Comparison of ENCODE assay signal across 1 cellular context in the genomic region with DNA sequence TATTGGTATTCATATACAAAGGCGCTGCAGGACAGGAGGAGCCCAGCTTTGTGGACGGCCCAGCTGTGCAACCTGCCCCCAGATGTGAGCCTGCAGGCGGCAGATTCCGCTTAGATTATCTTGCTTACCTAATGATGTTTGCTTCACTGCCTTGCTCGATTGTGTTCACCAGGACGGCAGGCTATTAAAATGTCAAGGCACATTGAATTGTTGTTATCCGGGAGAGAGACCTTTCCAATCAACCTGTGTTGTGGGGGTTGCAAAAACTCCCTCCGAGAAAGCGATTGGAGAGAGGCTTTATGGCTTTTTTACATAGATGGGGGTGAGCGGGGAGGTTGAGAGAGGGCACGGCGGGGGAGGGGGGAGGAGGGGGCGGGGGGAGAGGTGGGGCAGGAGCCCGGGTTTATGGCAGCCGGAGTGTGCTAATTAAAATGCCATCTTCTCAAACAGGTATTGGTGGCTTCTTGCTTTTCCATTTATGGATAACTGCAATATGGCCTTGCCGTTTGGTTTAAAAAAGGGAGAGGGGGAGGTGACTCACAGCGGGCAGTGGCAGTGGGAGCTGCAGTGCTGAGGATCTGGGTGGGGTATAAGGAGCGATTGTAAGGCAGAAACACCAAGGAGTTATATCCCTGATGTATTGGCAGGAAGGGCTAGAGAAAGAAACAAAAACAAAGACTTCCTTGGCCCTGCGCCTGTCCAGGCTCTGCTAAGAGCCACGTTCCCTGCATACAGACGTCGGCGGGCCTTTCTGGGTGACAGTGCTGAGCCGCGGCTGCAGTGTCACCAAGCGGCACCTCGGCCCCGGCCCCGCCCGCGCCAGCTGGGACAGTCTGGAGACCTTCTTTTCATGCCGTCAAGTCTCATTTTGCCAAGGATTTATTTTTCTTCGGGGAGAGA.
TF ChIP-seq lines count a peak whose summit lies in the region.

No MANE protein-coding gene starts in this region.

TF ChIP-seq in IMR-90, 13 proteins besides CTCF, POLR2A, EP300 and RAD21:
- TF ChIP-seq, protein P1, sequence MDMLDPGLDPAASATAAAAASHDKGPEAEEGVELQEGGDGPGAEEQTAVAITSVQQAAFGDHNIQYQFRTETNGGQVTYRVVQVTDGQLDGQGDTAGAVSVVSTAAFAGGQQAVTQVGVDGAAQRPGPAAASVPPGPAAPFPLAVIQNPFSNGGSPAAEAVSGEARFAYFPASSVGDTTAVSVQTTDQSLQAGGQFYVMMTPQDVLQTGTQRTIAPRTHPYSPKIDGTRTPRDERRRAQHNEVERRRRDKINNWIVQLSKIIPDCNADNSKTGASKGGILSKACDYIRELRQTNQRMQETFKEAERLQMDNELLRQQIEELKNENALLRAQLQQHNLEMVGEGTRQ (IDR thresholded peaks at IDR 0.05; ENCODE audit: low read depth, low read length), result no peak
- TF ChIP-seq NFE2L2 (IDR thresholded peaks at IDR 0.05; ENCODE audit: low read depth, low read length) (no peak), CEBPB (IDR thresholded peaks at IDR 0.05; ENCODE audit: low read depth, low read length) (no peak), RCOR1 (IDR thresholded peaks at IDR 0.05; ENCODE audit: insufficient replicate concordance, low read length) (no peak), MAZ (IDR thresholded peaks at IDR 0.05; ENCODE audit: borderline replicate concordance, low read depth, low read length) (no peak), CHD1 (IDR thresholded peaks at IDR 0.05; ENCODE audit: low read depth, low read length) (no peak)
- TF ChIP-seq, protein P2, sequence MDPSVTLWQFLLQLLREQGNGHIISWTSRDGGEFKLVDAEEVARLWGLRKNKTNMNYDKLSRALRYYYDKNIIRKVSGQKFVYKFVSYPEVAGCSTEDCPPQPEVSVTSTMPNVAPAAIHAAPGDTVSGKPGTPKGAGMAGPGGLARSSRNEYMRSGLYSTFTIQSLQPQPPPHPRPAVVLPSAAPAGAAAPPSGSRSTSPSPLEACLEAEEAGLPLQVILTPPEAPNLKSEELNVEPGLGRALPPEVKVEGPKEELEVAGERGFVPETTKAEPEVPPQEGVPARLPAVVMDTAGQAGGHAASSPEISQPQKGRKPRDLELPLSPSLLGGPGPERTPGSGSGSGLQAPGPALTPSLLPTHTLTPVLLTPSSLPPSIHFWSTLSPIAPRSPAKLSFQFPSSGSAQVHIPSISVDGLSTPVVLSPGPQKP (IDR thresholded peaks at IDR 0.05; ENCODE audit: borderline replicate concordance, low read depth, low read length), result no peak
